ENCODE assay signal across 8 cellular contexts in the genomic region with DNA sequence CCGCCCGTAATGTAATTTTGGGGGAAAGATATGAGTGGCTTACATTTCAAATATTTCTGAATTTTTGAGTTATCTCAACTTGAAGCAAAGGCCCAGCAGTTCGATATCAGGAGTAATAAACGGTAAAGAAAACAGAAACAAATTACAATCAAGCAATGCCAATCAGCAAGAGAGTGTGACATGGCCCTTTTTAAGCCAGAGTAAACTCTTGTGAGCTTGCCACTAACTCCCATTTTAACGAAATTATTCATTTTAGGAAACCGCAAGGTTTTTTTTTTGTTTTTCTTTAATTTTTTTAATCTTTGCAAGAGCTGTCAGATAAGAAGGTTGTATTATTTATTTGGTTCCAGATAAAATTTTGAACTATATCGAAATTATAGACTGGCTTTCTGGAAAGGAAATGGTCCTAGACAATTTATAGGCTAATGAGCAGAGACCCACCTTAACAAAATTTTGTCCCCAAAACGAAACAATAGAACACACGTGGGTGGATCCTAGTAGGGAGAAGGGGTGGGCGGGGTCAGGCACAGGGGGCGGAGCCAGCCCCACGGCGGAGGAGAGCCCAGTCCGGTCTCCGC. TPM values are rescaled to one million over a fixed set of nuclear protein-coding genes. Genes with fewer than 3 reads are reported as not detected.
A peak's percentile ranks its signal among the peaks of the same experiment; 100 is the strongest.
DNase-seq lines count a peak whose midpoint lies in the region; ATAC-seq and TF ChIP-seq lines count a peak whose summit lies in the region.

No MANE protein-coding gene starts in this region.

- TF ChIP-seq CTCF in right atrium auricular region (IDR thresholded peaks at IDR 0.05), result no peak
- no peak for TF ChIP-seq CTCF in nephron (IDR thresholded peaks at IDR 0.05; ENCODE audit: unreplicated experiment in 3 of 3)
- no peak for TF ChIP-seq CTCF in upper lobe of right lung (IDR thresholded peaks at IDR 0.05)

- H3K27me3 Mint-ChIP-seq in T-helper 2 cell treated with Interferon-gamma antibody and Interleukin-4, amounts not matched to agents 5 μg/mL and 100 μg/mL, for 36 hours (ENCODE audit: low read depth), result no peaks in the 10 kb centered on the region
- H3K27me3 Mint-ChIP-seq in nephron (ENCODE audit: low read depth), result no peaks in the 10 kb centered on the region

- peak overlapping the region; percentile 99 for H3K4me3 Mint-ChIP-seq in T-helper 2 cell treated with Interferon-gamma antibody and Interleukin-4, amounts not matched to agents 5 μg/mL and 100 μg/mL, for 36 hours
- H3K4me3 Mint-ChIP-seq in nephron, result peak overlapping the region; percentile 96 to 99 (median 98)

- H3K27ac Mint-ChIP-seq in T-helper 2 cell treated with Interferon-gamma antibody and Interleukin-4, amounts not matched to agents 5 μg/mL and 100 μg/mL, for 36 hours, result peak overlapping the region; percentile 99
- peak overlapping the region; percentile 94 to 97 (median 97) for H3K27ac Mint-ChIP-seq in nephron

- H3K9me3 ChIP-seq in right atrium auricular region (no peaks in the 10 kb centered on the region), upper lobe of right lung (no peaks in the 10 kb centered on the region)

- no peaks in the 10 kb centered on the region for H3K36me3 ChIP-seq in right atrium auricular region
- no peaks in the 10 kb centered on the region for H3K36me3 ChIP-seq in upper lobe of right lung

- H3K4me1 ChIP-seq in right atrium auricular region (peaks cover 0 to 16% of the 10 kb centered on the region in 2 donors), upper lobe of right lung (peaks cover 9% of the 10 kb centered on the region)

- DNase-seq in right atrium auricular region (ENCODE audit: low spot score), result no peak
- no peak for DNase-seq in Right ventricle myocardium superior
- DNase-seq in T-helper 2 cell treated with Interferon-gamma antibody and Interleukin-4, amounts not matched to agents 5 μg/mL and 100 μg/mL, for 36 hours (ENCODE audit: low spot score), result no peak
- peak; percentile 93 for DNase-seq in dermis blood vessel endothelial cell
- no peak for DNase-seq in upper lobe of right lung
- DNase-seq in NCI-H2196 treated with DMSO at 0.1 percent for 48 hours (lab: John Stamatoyannopoulos, UW; ENCODE audit: unreplicated experiment), result no peak

- ATAC-seq in Right ventricle myocardium superior (ENCODE audit: poor library complexity) (no peak), upper lobe of right lung (peak; percentile 99), HG02678 (IDR thresholded peaks at IDR 0.05; ENCODE audit: unreplicated experiment) (no peak)

- peak overlapping the region; percentile 93 to 96 for H3K27ac ChIP-seq in right atrium auricular region
- H3K27ac ChIP-seq in upper lobe of right lung, result peak overlapping the region; percentile 96

- no peaks in the 10 kb centered on the region for H3K27me3 ChIP-seq in right atrium auricular region
- no peaks in the 10 kb centered on the region for H3K27me3 ChIP-seq in upper lobe of right lung

- H3K4me3 ChIP-seq in right atrium auricular region, result peak overlapping the region; percentile 88 to 92
- H3K4me3 ChIP-seq in upper lobe of right lung, result peak overlapping the region; percentile 92

- peaks cover 20% of the 10 kb centered on the region for H3K4me1 Mint-ChIP-seq in T-helper 2 cell treated with Interferon-gamma antibody and Interleukin-4, amounts not matched to agents 5 μg/mL and 100 μg/mL, for 36 hours (ENCODE audit: low read depth)
- H3K4me1 Mint-ChIP-seq in nephron, result peaks cover 14% of the 10 kb centered on the region

- H3K9me3 Mint-ChIP-seq in T-helper 2 cell treated with Interferon-gamma antibody and Interleukin-4, amounts not matched to agents 5 μg/mL and 100 μg/mL, for 36 hours, result no peaks in the 10 kb centered on the region
- H3K9me3 Mint-ChIP-seq in nephron, result no peaks in the 10 kb centered on the region

- H3K36me3 Mint-ChIP-seq in T-helper 2 cell treated with Interferon-gamma antibody and Interleukin-4, amounts not matched to agents 5 μg/mL and 100 μg/mL, for 36 hours (ENCODE audit: low read depth), result peaks cover 17% of the 10 kb centered on the region
- H3K36me3 Mint-ChIP-seq in nephron (ENCODE audit: low read depth), result peaks cover 26% of the 10 kb centered on the region

- intact Hi-C loops in Right ventricle myocardium superior (cut with DNase I) (no loop called here), upper lobe of right lung (cut with DNase I) (no loop called here)

RNA-seq across cellular contexts. Expression of a gene that starts 17.4 kb away (rescaled TPM):
- total RNA-seq in right atrium auricular region (10 to 100 TPM in 1 of 2 donors, 1 to 10 TPM in 1; 9.2 to 11.3 TPM), Right ventricle myocardium superior (14.8 TPM), dermis blood vessel endothelial cell (35.9 and 62.5 TPM in 2 replicates), upper lobe of right lung (21.9 TPM)

RNA-seq across cellular contexts. Expression of a gene that starts 27.9 kb away (rescaled TPM):
- total RNA-seq in right atrium auricular region (1 to 10 TPM; 1.3 to 2.0 TPM), Right ventricle myocardium superior (3.2 TPM), dermis blood vessel endothelial cell (3.1 and 10.7 TPM in 2 replicates), upper lobe of right lung (1.6 TPM)

RNA-seq across cellular contexts. Expression of a gene that starts 50.3 kb away (rescaled TPM):
- total RNA-seq in right atrium auricular region (1 to 10 TPM; 1.2 to 5.6 TPM), Right ventricle myocardium superior (2.5 TPM), dermis blood vessel endothelial cell (63.8 and 223 TPM in 2 replicates), upper lobe of right lung (3.6 TPM)
